19 cellular contexts compared by ENCODE assay signal in the genomic region with DNA sequence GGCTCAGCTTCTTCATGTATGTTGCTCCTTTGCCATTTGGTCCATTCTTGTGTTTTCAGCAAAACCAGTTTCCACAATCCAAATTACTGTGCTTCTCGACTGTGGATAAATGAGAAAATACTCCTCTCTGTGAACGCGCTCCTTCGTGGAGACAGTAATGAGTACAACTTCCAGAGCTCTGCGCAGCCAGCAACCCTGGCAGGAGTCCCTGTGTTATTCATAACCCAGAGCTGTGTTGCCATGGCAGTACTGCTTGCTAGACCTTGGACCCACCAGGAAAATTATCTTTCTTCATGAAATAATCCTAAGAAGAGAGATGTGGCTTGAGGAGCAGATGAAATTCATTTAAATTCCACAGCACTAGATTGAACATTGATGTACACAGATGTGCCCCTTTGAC.
A peak's percentile ranks its signal among the peaks of the same experiment; 100 is the strongest.
DNase-seq lines count a peak whose midpoint lies in the region; ATAC-seq and TF ChIP-seq lines count a peak whose summit lies in the region.
"Had no signal": no experiment of that assay in that cellular context is flagged by ENCODE, and none has a peak within 500 bp of the region (broad histone marks: within the 10 kb centered on the region; RNA-seq: fewer than 3 reads in every experiment).

No MANE protein-coding gene starts in this region.

- 75 to 90% methylated on average over 5 of the region's 5 CpGs for WGBS in body of pancreas, 2 donors
- WGBS in transverse colon (ENCODE audit: low coverage in 1 of 2), 2 donors, result 62 to 81% methylated on average over 5 of the region's 5 CpGs

- H3K27me3 ChIP-seq in body of pancreas (no peaks in the 10 kb centered on the region), transverse colon (no peaks in the 10 kb centered on the region)
- H3K27me3 ChIP-seq: cardiac muscle cell had no signal

- TF ChIP-seq POLR2A in body of pancreas (IDR thresholded peaks at IDR 0.05) (no peak), transverse colon (IDR thresholded peaks at IDR 0.05) (no peak)

- in situ Hi-C loops in transverse colon (cut with MboI; ENCODE audit: low pct_ligation_motif_present in 1 of 4, low pct_unique_long_range_greater_than_20kb in 1 of 4, low sequenced_read_pairs in 3 of 4), result no loop called here

- H3K36me3 ChIP-seq in body of pancreas (replicated peaks in 1 of 2; ENCODE audit: insufficient read depth in 1 of 2, low read depth in 2 of 2) (no peaks in the 10 kb centered on the region), transverse colon (no peaks in the 10 kb centered on the region)
- H3K36me3 ChIP-seq: cardiac muscle cell had no signal

- intact Hi-C loops in body of pancreas (cut with DNase I), result no loop called here
- intact Hi-C loops in left cardiac atrium (cut with DNase I), result no loop called here
- intact Hi-C loops in transverse colon (cut with DNase I; ENCODE audit: low total_unique reads), result no loop called here

- H3K4me1 ChIP-seq in body of pancreas (peaks cover 2% of the 10 kb centered on the region), transverse colon (peaks cover 0 to 3% (median 0%) of the 10 kb centered on the region in 4 donors)
- H3K4me1 ChIP-seq: psoas muscle had no signal

- TF ChIP-seq EP300 in transverse colon (IDR thresholded peaks at IDR 0.05; ENCODE audit: low read depth), result no peak

- H3K9me3 ChIP-seq in body of pancreas, result no peaks in the 10 kb centered on the region
- H3K9me3 ChIP-seq in transverse colon, result no peaks in the 10 kb centered on the region
- H3K9me3 ChIP-seq: psoas muscle had no signal

- DNase-seq in body of pancreas (peak in 3 of 4 donors; percentile 26 to 40 (median 34)), left cardiac atrium (peak; percentile 64), occipital lobe (lab: John Stamatoyannopoulos, UW) (peak; percentile 15), transverse colon (peak; percentile 15)
- no peak for DNase-seq in activated naive CD4-positive, alpha-beta T cell treated with anti-CD3 and anti-CD28 coated beads, Interleukin-2, amount 50 U/mL, for 16 hours
- DNase-seq: activated CD4-positive, alpha-beta T cell treated with anti-CD3 and anti-CD28 coated beads for 1 hour; activated CD8-positive, alpha-beta memory T cell treated with anti-CD3 and anti-CD28 coated beads for 24 hours; activated T-cell treated with anti-CD3 and anti-CD28 coated beads, Interleukin-2, amount 50 U/mL, for 72 hours; KBM-7; MV-4-11; NCI-H2029; NK-92 treated with Interleukin-12 subunit alpha and Interleukin-12 subunit beta, amount 100 ng/mL, for 24 hours had no signal

- TF ChIP-seq CTCF in body of pancreas (IDR thresholded peaks at IDR 0.05) (no peak), transverse colon (IDR thresholded peaks at IDR 0.05) (no peak)

- ATAC-seq in body of pancreas (no peak), left cardiac atrium (peak; percentile 91 to 93), HG03175 (IDR thresholded peaks at IDR 0.05; ENCODE audit: unreplicated experiment) (no peak), HG02884 (IDR thresholded peaks at IDR 0.05; ENCODE audit: unreplicated experiment) (no peak)
- ATAC-seq: activated T-cell treated with anti-CD3 and anti-CD28 coated beads, Interleukin-2, amount 50 U/mL, for 72 hours; natural killer cell treated with Interleukin-12 subunit alpha and Interleukin-12 subunit beta and Interleukin-15 and Interleukin-18, amount 100 ng/mL, for 72 hours had no signal

- no peak overlapping the region for H3K27ac ChIP-seq in body of pancreas
- peak overlapping the region; percentile 23 to 79 (median 67) for H3K27ac ChIP-seq in transverse colon
- H3K27ac ChIP-seq: cardiac muscle cell, psoas muscle had no signal

- H3K4me3 ChIP-seq in body of pancreas, result no peak overlapping the region
- H3K4me3 ChIP-seq in transverse colon, result no peak overlapping the region
- H3K4me3 ChIP-seq: cardiac muscle cell, dorsolateral prefrontal cortex, lung, psoas muscle had no signal

Comparison
In these comparisons a context has a peak if more than half of its experiments do, and no peak if none do; other contexts are left out.
1. ATAC-seq: peak in left cardiac atrium (2 of 2); none in body of pancreas (single experiment), HG03175 (single experiment) and HG02884 (single experiment).
2. H3K27ac ChIP-seq: peak in transverse colon (4 of 4); none in body of pancreas (0 of 4).